32 cellular contexts compared by ENCODE assay signal in the genomic region with DNA sequence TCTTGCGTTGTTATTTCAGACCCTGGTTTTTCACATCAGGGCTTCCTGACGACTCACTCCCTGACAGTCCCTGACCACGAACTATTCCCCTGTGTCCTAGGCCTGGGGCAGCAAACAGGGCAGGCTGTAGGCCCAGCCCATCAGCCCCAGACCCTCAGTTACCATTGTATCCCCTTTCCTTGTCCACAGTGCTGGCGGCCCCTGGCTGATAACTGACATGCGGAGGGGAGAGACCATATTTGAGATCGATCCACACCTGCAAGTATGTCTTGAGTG. TPM values are rescaled to one million over a fixed set of nuclear protein-coding genes. Genes with fewer than 3 reads are reported as not detected.
A peak's percentile ranks its signal among the peaks of the same experiment; 100 is the strongest.
DNase-seq lines count a peak whose midpoint lies in the region; ATAC-seq, FAIRE-seq and TF ChIP-seq lines count a peak whose summit lies in the region.
"Had no signal": no experiment of that assay in that cellular context is flagged by ENCODE, and none has a peak within 500 bp of the region (broad histone marks: within the 10 kb centered on the region; RNA-seq: fewer than 3 reads in every experiment).

No MANE protein-coding gene starts in this region.

- H3K36me3 ChIP-seq in BLaER1 (peaks cover 55% of the 10 kb centered on the region), neural progenitor cell (peaks cover 5% of the 10 kb centered on the region)

- no peak for TF ChIP-seq POLR2A in GM12891 (IDR thresholded peaks at IDR 0.05; ENCODE audit: low read depth, low read length)

- H3K27ac Mint-ChIP-seq in HFFc6 (peak overlapping the region; percentile 74), neural progenitor cell (peak overlapping the region; percentile 88)
- H3K27ac Mint-ChIP-seq: activated CD8-positive, alpha-beta memory T cell treated with anti-CD3 and anti-CD28 coated beads, Interleukin-2, amount 10 ng/mL, durations not matched to agents 7 days and 5 days; activated naive CD8-positive, alpha-beta T cell treated with anti-CD3 and anti-CD28 coated beads, Interleukin-2, amount 10 ng/mL, durations not matched to agents 7 days and 5 days; effector memory CD8-positive, alpha-beta T cell; natural killer cell; stimulated activated effector memory CD8-positive, alpha-beta T cell treated with anti-CD3 and anti-CD28 coated beads, Interleukin-12 subunit alpha, Interleukin-12 subunit beta, amount 100 ng/mL, for 72 hours had no signal

- H3K4me1 ChIP-seq in BLaER1 (peaks cover 44% of the 10 kb centered on the region), neural progenitor cell (peaks cover 3% of the 10 kb centered on the region)

- peaks cover 5% of the 10 kb centered on the region for H3K36me3 Mint-ChIP-seq in HFFc6 (ENCODE audit: low read depth)
- H3K36me3 Mint-ChIP-seq in neural progenitor cell = peaks cover 13% of the 10 kb centered on the region
- H3K36me3 Mint-ChIP-seq: activated CD8-positive, alpha-beta memory T cell treated with anti-CD3 and anti-CD28 coated beads, Interleukin-2, amount 10 ng/mL, durations not matched to agents 7 days and 5 days; natural killer cell had no signal

- H3K79me2 ChIP-seq in neural progenitor cell (ENCODE audit: low read depth) = peaks cover 7% of the 10 kb centered on the region

- H3K9ac ChIP-seq in BLaER1 (peak overlapping the region; percentile 55; the same call in 1 of the 2 replicates), neural progenitor cell (no peak overlapping the region)

- H3K9me3 Mint-ChIP-seq in HFFc6 = no peaks in the 10 kb centered on the region
- no peaks in the 10 kb centered on the region for H3K9me3 Mint-ChIP-seq in neural progenitor cell
- H3K9me3 Mint-ChIP-seq: activated naive CD8-positive, alpha-beta T cell treated with anti-CD3 and anti-CD28 coated beads, Interleukin-2, amount 10 ng/mL, durations not matched to agents 7 days and 5 days; activated T-cell treated with anti-CD3 and anti-CD28 coated beads, Interleukin-2, amount 50 U/mL, for 4 hours; CD8-positive, alpha-beta memory T cell; effector memory CD8-positive, alpha-beta T cell; natural killer cell; stimulated activated effector memory CD8-positive, alpha-beta T cell treated with anti-CD3 and anti-CD28 coated beads, Interleukin-12 subunit alpha, Interleukin-12 subunit beta, amount 100 ng/mL, for 72 hours had no signal

- H3K4me2 ChIP-seq in BLaER1 (peak overlapping the region; percentile 49), neural progenitor cell (no peak overlapping the region)
- H3K4me2 ChIP-seq: A549 had no signal

- no peak for TF ChIP-seq CTCF in HFFc6 (IDR thresholded peaks at IDR 0.05)
- no peak for TF ChIP-seq CTCF in dorsolateral prefrontal cortex (IDR thresholded peaks at IDR 0.05 in 54 of 56, conservative IDR thresholded peaks at IDR 0.05 in 2 of 56; ENCODE audit: low read depth in 1 of 56, partially characterized antibody in 56 of 56)
- TF ChIP-seq CTCF in neural progenitor cell (IDR thresholded peaks at IDR 0.05) = no peak

- peak overlapping the region; percentile 28 for H3K27ac ChIP-seq in BLaER1
- peak overlapping the region in 34 of 59 donors; percentile 0 to 78 (median 42) for H3K27ac ChIP-seq in dorsolateral prefrontal cortex
- H3K27ac ChIP-seq in neural progenitor cell = no peak overlapping the region
- H3K27ac ChIP-seq: heart left ventricle, SJCRH30, suprapubic skin had no signal

- intact Hi-C loops in dorsolateral prefrontal cortex (cut with DNase I) = no loop called here

- H3K4me1 Mint-ChIP-seq in HFFc6 (ENCODE audit: low read depth) = peaks cover 33% of the 10 kb centered on the region
- H3K4me1 Mint-ChIP-seq in neural progenitor cell = no peaks in the 10 kb centered on the region
- H3K4me1 Mint-ChIP-seq: activated CD8-positive, alpha-beta memory T cell treated with anti-CD3 and anti-CD28 coated beads, Interleukin-2, amount 10 ng/mL, durations not matched to agents 7 days and 5 days; natural killer cell; stimulated activated effector memory CD8-positive, alpha-beta T cell treated with anti-CD3 and anti-CD28 coated beads, Interleukin-12 subunit alpha, Interleukin-12 subunit beta, amount 100 ng/mL, for 72 hours had no signal

- H3K9me3 ChIP-seq in BLaER1 = no peaks in the 10 kb centered on the region
- H3K9me3 ChIP-seq in neural progenitor cell (ENCODE audit: low read depth) = no peaks in the 10 kb centered on the region
- H3K9me3 ChIP-seq: A549, heart left ventricle, mucosa of descending colon, SJCRH30, suprapubic skin had no signal

- H2AFZ ChIP-seq in neural progenitor cell (replicated peaks) = no peak overlapping the region

- no peak overlapping the region for H3K4me3 Mint-ChIP-seq in HFFc6
- no peak overlapping the region for H3K4me3 Mint-ChIP-seq in neural progenitor cell
- H3K4me3 Mint-ChIP-seq: activated CD8-positive, alpha-beta memory T cell treated with anti-CD3 and anti-CD28 coated beads, Interleukin-2, amount 10 ng/mL, durations not matched to agents 7 days and 5 days; activated naive CD8-positive, alpha-beta T cell treated with anti-CD3 and anti-CD28 coated beads, Interleukin-2, amount 10 ng/mL, durations not matched to agents 7 days and 5 days; activated T-cell treated with anti-CD3 and anti-CD28 coated beads, Interleukin-2, amount 50 U/mL, for 4 hours; CD8-positive, alpha-beta memory T cell; effector memory CD8-positive, alpha-beta T cell; natural killer cell; stimulated activated effector memory CD8-positive, alpha-beta T cell treated with anti-CD3 and anti-CD28 coated beads, Interleukin-12 subunit alpha, Interleukin-12 subunit beta, amount 100 ng/mL, for 72 hours had no signal

- no peak for FAIRE-seq in GM12891 (lab: Jason Lieb, UNC)
- FAIRE-seq: A549, keratinocyte had no signal

- DNase-seq in HFFc6 = no peak
- no peak for DNase-seq in dorsolateral prefrontal cortex
- no peak for DNase-seq in neural progenitor cell (ENCODE audit: low spot score)
- DNase-seq in GM12891 (ENCODE audit: insufficient read length, low spot score) = no peak
- DNase-seq in germinal center (ENCODE audit: low spot score) = no peak
- DNase-seq: activated CD4-positive, alpha-beta T cell treated with anti-CD3 and anti-CD28 coated beads, Interleukin-2, amount 50 U/mL, for 1 hour; activated CD4-positive, CD25-positive, alpha-beta regulatory T cell; activated CD8-positive, alpha-beta memory T cell treated with anti-CD3 and anti-CD28 coated beads, Interleukin-2, amount 10 ng/mL, durations not matched to agents 7 days and 5 days; activated gamma-delta T cell treated with Interleukin-2 at 50 U/mL for 16 hours; activated naive CD8-positive, alpha-beta T cell treated with anti-CD3 and anti-CD28 coated beads, Interleukin-2, amount 10 ng/mL, durations not matched to agents 7 days and 5 days; activated T-cell treated with anti-CD3 and anti-CD28 coated beads, Interleukin-2, amount 50 U/mL, for 4 hours; caudate nucleus; CD8-positive, alpha-beta memory T cell; cortex of kidney; DMS 273 treated with DMSO at 0.1 percent for 48 hours; effector memory CD8-positive, alpha-beta T cell; heart left ventricle; mucosa of descending colon; MV-4-11; natural killer cell; NCI-H1436 treated with DMSO at 0.1 percent for 48 hours; NCI-H446 treated with DMSO at 0.1 percent for 48 hours; NCI-H774 had no signal

- peaks cover 12% of the 10 kb centered on the region for H3F3A ChIP-seq in neural progenitor cell (ENCODE audit: low read depth)

- no peak for ATAC-seq in GM19467 (IDR thresholded peaks at IDR 0.05; ENCODE audit: unreplicated experiment)
- no peak for ATAC-seq in HG02678 (IDR thresholded peaks at IDR 0.05; ENCODE audit: unreplicated experiment)
- ATAC-seq: A549; activated CD8-positive, alpha-beta memory T cell treated with anti-CD3 and anti-CD28 coated beads, Interleukin-2, amount 10 ng/mL, durations not matched to agents 7 days and 5 days; activated T-cell treated with anti-CD3 and anti-CD28 coated beads, Interleukin-2, amount 50 U/mL, for 4 hours; effector memory CD8-positive, alpha-beta T cell; esophagus mucosa; heart left ventricle; mucosa of descending colon; natural killer cell; stimulated activated effector memory CD8-positive, alpha-beta T cell treated with anti-CD3 and anti-CD28 coated beads, Interleukin-12 subunit alpha, Interleukin-12 subunit beta, amount 100 ng/mL, for 72 hours had no signal

- H3K4me3 ChIP-seq in BLaER1 (no peak overlapping the region), dorsolateral prefrontal cortex (no peak overlapping the region), neural progenitor cell (no peak overlapping the region)
- H3K4me3 ChIP-seq: A549, heart left ventricle, mucosa of descending colon, SJCRH30, suprapubic skin had no signal

- peaks cover 12% of the 10 kb centered on the region; the same call in 1 of the 2 replicates for H4K20me1 ChIP-seq in BLaER1
- H4K20me1 ChIP-seq in neural progenitor cell (ENCODE audit: low read depth) = peaks cover 4% of the 10 kb centered on the region

- H3K27me3 Mint-ChIP-seq in HFFc6 (ENCODE audit: insufficient read depth) (no peaks in the 10 kb centered on the region), neural progenitor cell (ENCODE audit: insufficient read depth, low read depth) (no peaks in the 10 kb centered on the region)
- H3K27me3 Mint-ChIP-seq: activated CD8-positive, alpha-beta memory T cell treated with anti-CD3 and anti-CD28 coated beads, Interleukin-2, amount 10 ng/mL, durations not matched to agents 7 days and 5 days; activated naive CD8-positive, alpha-beta T cell treated with anti-CD3 and anti-CD28 coated beads, Interleukin-2, amount 10 ng/mL, durations not matched to agents 7 days and 5 days; CD8-positive, alpha-beta memory T cell; effector memory CD8-positive, alpha-beta T cell had no signal

- H3K27me3 ChIP-seq in BLaER1 (no peaks in the 10 kb centered on the region), dorsolateral prefrontal cortex (no peaks in the 10 kb centered on the region), neural progenitor cell (no peaks in the 10 kb centered on the region)
- H3K27me3 ChIP-seq: heart left ventricle, SJCRH30, suprapubic skin had no signal

TF ChIP-seq in GM12891, 5 proteins besides CTCF, POLR2A, EP300 and RAD21:
- TF ChIP-seq PAX5 (IDR thresholded peaks at IDR 0.05; ENCODE audit: insufficient read depth, low read length, severe bottlenecking) = no peak

RNA-seq across cellular contexts. Expression of gene TRIM8, which starts 50.5 kb away (rescaled TPM):
- 100 to 1,000 TPM; 123 to 148 (median 135) TPM for total RNA-seq in HFFc6 (2021; fragmentation: NEBNext Ultra II Directional; extraction: Animal tissue kit (Norgen Biotek cat#: 25700))
- total RNA-seq in dorsolateral prefrontal cortex = 100 to 1,000 TPM in 118 of 120 experiments, 10 to 100 TPM in 2; 95.2 to 308 (median 133) TPM
- total RNA-seq in neural progenitor cell (ENCODE audit: low replicate concordance) = 31.4 and 33.8 TPM in 2 replicates
- polyA plus RNA-seq in GM12891 (2012; ENCODE audit: low read depth, missing spikeins) = 33.9 TPM
